In genomic region chr5:145718956-145719355, GRCh38 we compare ENCODE assay signal across 10 cellular contexts.
DNase-seq lines count a peak whose midpoint lies in the region; TF ChIP-seq lines count a peak whose summit lies in the region.
"Had no signal": no experiment of that assay in that cellular context is flagged by ENCODE, and none has a peak within 500 bp of the region (broad histone marks: within the 10 kb centered on the region; RNA-seq: fewer than 3 reads in every experiment).

No MANE protein-coding gene starts in this region.

- DNase-seq in NCI-H2081 (lab: John Stamatoyannopoulos, UW) (peak; percentile 4), NCI-H2081 treated with DMSO at 0.1 percent for 48 hours (lab: John Stamatoyannopoulos, UW) (no peak), RWPE1 (ENCODE audit: low spot score) (peak; percentile 17), fibroblast of villous mesenchyme (ENCODE audit: low read depth) (peak; percentile 48), stromal cell of bone marrow (ENCODE audit: low read depth) (peak; percentile 35), OCI-M2 (lab: John Stamatoyannopoulos, UW; ENCODE audit: unreplicated experiment) (no peak), cortex of kidney (lab: John Stamatoyannopoulos, UW) (no peak), substantia nigra (lab: John Stamatoyannopoulos, UW) (no peak)
- DNase-seq: AML-193, upper lobe of right lung had no signal

- H3K27ac ChIP-seq in RWPE1 = no peak overlapping the region
- no peak overlapping the region for H3K27ac ChIP-seq in substantia nigra (ENCODE audit: low read depth, low read length, poor library complexity, severe bottlenecking)
- H3K27ac ChIP-seq: upper lobe of right lung had no signal

- TF ChIP-seq CTCF in RWPE1 (conservative IDR thresholded peaks at IDR 0.05; ENCODE audit: low read depth) (no peak), fibroblast of villous mesenchyme (IDR thresholded peaks at IDR 0.05; ENCODE audit: insufficient read depth, low read depth, low read length) (peak; percentile 74)

- POLR2A ChIA-PET in RWPE1 (lab: Yijun Ruan, JAX; ENCODE audit: low non-redundant PET) = no interaction called here

- H3K4me3 ChIP-seq in fibroblast of villous mesenchyme (ENCODE audit: low read depth, low read length) = no peak overlapping the region
- H3K4me3 ChIP-seq: upper lobe of right lung had no signal

- CTCF ChIA-PET in RWPE1 (lab: Yijun Ruan, JAX) = no interaction called here

Comparison
In these comparisons a context has a peak if more than half of its experiments do, and no peak if none do; other contexts are left out.
1. DNase-seq: peak in NCI-H2081 (2 of 2), RWPE1 (single experiment), fibroblast of villous mesenchyme (single experiment) and stromal cell of bone marrow (single experiment); none in NCI-H2081 treated with DMSO at 0.1 percent for 48 hours (single experiment), OCI-M2 (single experiment), cortex of kidney (single experiment) and substantia nigra (0 of 49).